ENCODE assay signal across 8 cellular contexts in genomic region chr17:2029911-2030778, GRCh38. TPM values are rescaled to one million over a fixed set of nuclear protein-coding genes. Genes with fewer than 3 reads are reported as not detected.
DNase-seq lines count a peak whose midpoint lies in the region; ATAC-seq and TF ChIP-seq lines count a peak whose summit lies in the region.

TSS of gene DPH1 (plus strand) at chr17:2030153. CDS start at chr17:2030170, 17 bp downstream.

- TF ChIP-seq CTCF in GM12865 (IDR thresholded peaks at IDR 0.05; ENCODE audit: insufficient read depth, low read depth, low read length, missing control alignments) (no peak), astrocyte of the cerebellum (IDR thresholded peaks at IDR 0.05; ENCODE audit: low read depth, low read length, missing control alignments) (no peak), hepatocyte (IDR thresholded peaks at IDR 0.05; ENCODE audit: poor library complexity) (no peak)

- peaks cover 14% of the 10 kb centered on the region for H3K4me1 ChIP-seq in hepatocyte (ENCODE audit: insufficient read depth)

- H3K27ac ChIP-seq in hepatocyte, result no peak within 1 kb of the TSS

- DNase-seq in GM12865 (ENCODE audit: low read depth) (peak; percentile 91), NCI-H2029 treated with DMSO at 0.1 percent for 48 hours (lab: John Stamatoyannopoulos, UW) (peak; percentile 27), T-helper 9 cell (peak; percentile 76), astrocyte of the cerebellum (ENCODE audit: low read depth) (no peak), hepatocyte (ENCODE audit: low spot score) (peak; percentile 93), retina (peak; percentile 89)

- H3K4me3 ChIP-seq in GM12865 (ENCODE audit: low read depth, low read length), result peak within 1 kb of the TSS; percentile 98
- peak within 1 kb of the TSS; percentile 100 for H3K4me3 ChIP-seq in astrocyte of the cerebellum (ENCODE audit: low read depth, low read length)
- peak within 1 kb of the TSS; percentile 95 for H3K4me3 ChIP-seq in hepatocyte

- ATAC-seq in HG02840 (IDR thresholded peaks at IDR 0.05; ENCODE audit: low FRiP score, unreplicated experiment), result peak; percentile 53
- ATAC-seq in GM18870 (IDR thresholded peaks at IDR 0.05; ENCODE audit: unreplicated experiment), result no peak

- H3K27me3 ChIP-seq in hepatocyte, result peaks cover 25% of the 10 kb centered on the region

- WGBS in hepatocyte (ENCODE audit: low lambda C conversion rate, missing lambda C conversion rate), result 3% methylated on average over 58 of the region's 59 CpGs

- no peaks in the 10 kb centered on the region for H3K9me2 ChIP-seq in hepatocyte (replicated peaks; ENCODE audit: insufficient read depth)

- peak within 1 kb of the TSS; percentile 76 for H3K4me2 ChIP-seq in hepatocyte

- no peaks in the 10 kb centered on the region for H3K9me3 ChIP-seq in hepatocyte (ENCODE audit: low read depth)

- H3K36me3 ChIP-seq in hepatocyte (replicated peaks; ENCODE audit: insufficient read depth, low read depth), result no peaks in the 10 kb centered on the region

- peaks cover 15% of the 10 kb centered on the region for H3K79me2 ChIP-seq in hepatocyte

- peak within 1 kb of the TSS; percentile 81 for H2AFZ ChIP-seq in hepatocyte

- H4K20me1 ChIP-seq in hepatocyte (ENCODE audit: insufficient read depth, poor library complexity, severe bottlenecking), result no peaks in the 10 kb centered on the region

- in situ Hi-C loops in astrocyte of the cerebellum (cut with HindIII; ENCODE audit: low sequenced_read_pairs), result loop anchor here (5.0 kb wide), 2 partner anchors 113 to 168 kb away; no protein-coding TSS in a partner anchor

RNA-seq across cellular contexts. Expression of gene DPH1, which starts in this region (rescaled TPM):
- 26.2 and 27.8 TPM in 2 replicates for total RNA-seq in hepatocyte
- 45.2 and 49.0 TPM in 2 replicates for polyA plus RNA-seq in hepatocyte
